In genomic region chr19:52716578-52716977, GRCh38 we compare ENCODE assay signal across 22 cellular contexts. TPM values are rescaled to one million over a fixed set of nuclear protein-coding genes. Genes with fewer than 3 reads are reported as not detected.
DNase-seq lines count a peak whose midpoint lies in the region; ATAC-seq and TF ChIP-seq lines count a peak whose summit lies in the region.
"Had no signal": no experiment of that assay in that cellular context is flagged by ENCODE, and none has a peak within 500 bp of the region (broad histone marks: within the 10 kb centered on the region; RNA-seq: fewer than 3 reads in every experiment).

No MANE protein-coding gene starts in this region.

- H3K27ac ChIP-seq in BLaER1 (no peak overlapping the region), HUES48 (ENCODE audit: low read depth, low read length) (peak overlapping the region; percentile 90), mesendoderm (ENCODE audit: low read depth, low read length) (no peak overlapping the region), colonic mucosa (no peak overlapping the region)
- H3K27ac ChIP-seq: heart left ventricle, right atrium auricular region, upper lobe of left lung had no signal

- no peak for DNase-seq in effector memory CD8-positive, alpha-beta T cell
- DNase-seq in mesendoderm (peak; percentile 66), colonic mucosa (no peak), NCI-H2081 treated with DMSO at 0.1 percent for 48 hours (lab: John Stamatoyannopoulos, UW) (no peak)
- no peak for DNase-seq in activated T-cell treated with anti-CD3 and anti-CD28 coated beads, Interleukin-2, amount 50 U/mL, for 48 hours
- DNase-seq: activated CD4-positive, alpha-beta T cell treated with anti-CD3 and anti-CD28 coated beads, Interleukin-2, amount 50 U/mL, for 1 hour; activated T-cell treated with anti-CD3 and anti-CD28 coated beads for 4 hours; AML-193; anterior cingulate cortex; COR-L47; DMS79 treated with DMSO at 0.1 percent for 48 hours; heart left ventricle; KG1; NCI-H146; NCI-H2171; NCI-H524; upper lobe of left lung had no signal

- H3K79me2 ChIP-seq in mesendoderm (ENCODE audit: control insufficient read depth, insufficient read depth, low read length): no peaks in the 10 kb centered on the region

- intact Hi-C loops in colonic mucosa (cut with DNase I): no loop called here

- peaks cover 14 to 23% of the 10 kb centered on the region in 2 donors for H3K4me1 Mint-ChIP-seq in effector memory CD8-positive, alpha-beta T cell (ENCODE audit: low read depth in 2 of 2)

- H2AK5ac ChIP-seq in mesendoderm (ENCODE audit: low read length): no peak overlapping the region

- H3K27me3 ChIP-seq in BLaER1 (no peaks in the 10 kb centered on the region), HUES48 (ENCODE audit: control insufficient read depth, insufficient read depth, low read length) (peaks cover 27% of the 10 kb centered on the region), mesendoderm (ENCODE audit: insufficient read depth, low read length, poor library complexity) (no peaks in the 10 kb centered on the region), colonic mucosa (no peaks in the 10 kb centered on the region)
- H3K27me3 ChIP-seq: heart left ventricle, right atrium auricular region, upper lobe of left lung had no signal

- no peaks in the 10 kb centered on the region for H3K79me1 ChIP-seq in mesendoderm (ENCODE audit: low read length)

- H3K4me2 ChIP-seq in BLaER1 (peak overlapping the region; percentile 43; the same call in 1 of the 2 replicates), mesendoderm (ENCODE audit: low read length) (no peak overlapping the region)

- H4K20me1 ChIP-seq in BLaER1: no peaks in the 10 kb centered on the region

- peak overlapping the region; percentile 38; the same call in 1 of the 2 replicates for H3K9ac ChIP-seq in BLaER1
- no peak overlapping the region for H3K9ac ChIP-seq in HUES48 (ENCODE audit: low read depth, low read length)
- no peak overlapping the region for H3K9ac ChIP-seq in mesendoderm (ENCODE audit: low read length)
- no peak overlapping the region for H3K9ac ChIP-seq in colonic mucosa (ENCODE audit: low read depth in 2 of 2, low read length in 2 of 2)

- H3K4ac ChIP-seq in mesendoderm (ENCODE audit: low read depth, low read length): no peak overlapping the region

- H2BK15ac ChIP-seq in mesendoderm (replicated peaks; ENCODE audit: low read depth): no peak overlapping the region

- peak overlapping the region; percentile 92 to 94 for H3K27ac Mint-ChIP-seq in effector memory CD8-positive, alpha-beta T cell
- H3K27ac Mint-ChIP-seq: activated naive CD4-positive, alpha-beta T cell treated with anti-CD3 and anti-CD28 coated beads for 36 hours had no signal

- no peaks in the 10 kb centered on the region for H3K9me3 Mint-ChIP-seq in effector memory CD8-positive, alpha-beta T cell

- no peak overlapping the region for H2BK5ac ChIP-seq in mesendoderm (ENCODE audit: low read length)

- no peak overlapping the region for H4K8ac ChIP-seq in mesendoderm (ENCODE audit: low read depth, low read length)

- peaks cover 29% of the 10 kb centered on the region for H3K9me3 ChIP-seq in BLaER1
- H3K9me3 ChIP-seq in HUES48 (ENCODE audit: control insufficient read depth, insufficient read depth, low read length): peaks cover 6% of the 10 kb centered on the region
- no peaks in the 10 kb centered on the region for H3K9me3 ChIP-seq in colonic mucosa
- H3K9me3 ChIP-seq: heart left ventricle, right atrium auricular region had no signal

- H3K4me3 Mint-ChIP-seq in effector memory CD8-positive, alpha-beta T cell: peak overlapping the region in 1 of 2 donors; percentile 62
- H3K4me3 Mint-ChIP-seq: activated naive CD4-positive, alpha-beta T cell treated with anti-CD3 and anti-CD28 coated beads for 36 hours had no signal

- no peak overlapping the region for H3K18ac ChIP-seq in mesendoderm (ENCODE audit: low read length)

- H3K56ac ChIP-seq in mesendoderm (ENCODE audit: low read length): peak overlapping the region; percentile 44

- peaks cover 80% of the 10 kb centered on the region for H3K36me3 ChIP-seq in BLaER1
- H3K36me3 ChIP-seq in HUES48 (ENCODE audit: control insufficient read depth, insufficient read depth, low read length): peaks cover 32% of the 10 kb centered on the region
- no peaks in the 10 kb centered on the region for H3K36me3 ChIP-seq in mesendoderm (ENCODE audit: control insufficient read depth, insufficient read depth, low read length)
- no peaks in the 10 kb centered on the region for H3K36me3 ChIP-seq in colonic mucosa

- peaks cover 14% of the 10 kb centered on the region for H3K4me1 ChIP-seq in BLaER1
- H3K4me1 ChIP-seq in HUES48 (ENCODE audit: control insufficient read depth, insufficient read depth, low read length): peaks cover 24% of the 10 kb centered on the region
- H3K4me1 ChIP-seq in mesendoderm (ENCODE audit: control insufficient read depth, low read depth, low read length): no peaks in the 10 kb centered on the region
- no peaks in the 10 kb centered on the region for H3K4me1 ChIP-seq in colonic mucosa
- H3K4me1 ChIP-seq: right atrium auricular region, upper lobe of left lung had no signal

- H3K4me3 ChIP-seq in BLaER1: no peak overlapping the region
- peak overlapping the region; percentile 45 for H3K4me3 ChIP-seq in HUES48 (ENCODE audit: low read depth, low read length)
- no peak overlapping the region for H3K4me3 ChIP-seq in mesendoderm (ENCODE audit: low read length)
- H3K4me3 ChIP-seq in colonic mucosa: no peak overlapping the region
- H3K4me3 ChIP-seq: heart left ventricle, right atrium auricular region, upper lobe of left lung had no signal

- no peak for TF ChIP-seq CTCF in colonic mucosa (IDR thresholded peaks at IDR 0.05)

- H2BK120ac ChIP-seq in mesendoderm (ENCODE audit: low read depth, low read length): no peak overlapping the region

- no peak for ATAC-seq in effector memory CD8-positive, alpha-beta T cell (replicated peaks)
- no peak for ATAC-seq in GM18520 (IDR thresholded peaks at IDR 0.05; ENCODE audit: unreplicated experiment)

- no peak overlapping the region for H4K5ac ChIP-seq in mesendoderm (ENCODE audit: low read length)

- WGBS in mesendoderm (ENCODE audit: extremely low coverage, insufficient coverage, low lambda C conversion rate): no CpG with 5 or more reads among the region's 1 CpG

- no peaks in the 10 kb centered on the region for H3K27me3 Mint-ChIP-seq in effector memory CD8-positive, alpha-beta T cell

- H3K23ac ChIP-seq in mesendoderm (ENCODE audit: low read length): no peak overlapping the region

- peaks cover 38% of the 10 kb centered on the region for H3K36me3 Mint-ChIP-seq in effector memory CD8-positive, alpha-beta T cell (ENCODE audit: insufficient read depth)

RNA-seq across cellular contexts. Expression of gene ZNF611, which starts 18.3 kb away (rescaled TPM):
- 12.0 TPM for polyA plus RNA-seq in mesendoderm (2013, experiment 1 of 2)
- polyA plus RNA-seq in mesendoderm (2013, experiment 2 of 2): 13.8 TPM
- total RNA-seq in colonic mucosa: 10 to 100 TPM in 1 of 2 donors, 1 to 10 TPM in 1; 9.8 to 17.7 TPM
